1 cellular context compared by ENCODE assay signal in genomic region chr19:58228584-58229254, GRCh38.
A peak's percentile ranks its signal among the peaks of the same experiment; 100 is the strongest.
TF ChIP-seq lines count a peak whose summit lies in the region.

Gene ZNF544, plus strand, starts transcription at chr19:58228914. Its CDS starts 15,110 bp downstream, at chr19:58244024.

TF ChIP-seq in K562, 482 proteins besides CTCF, POLR2A, EP300 and RAD21 (continued from another document and continues in another):
- TF ChIP-seq ARID3B (CRISPR knock-in tag; IDR thresholded peaks at IDR 0.05; ENCODE audit: borderline replicate concordance) (no peak), ERF (CRISPR knock-in tag; IDR thresholded peaks at IDR 0.05) (0 out of 2 replicates have a peak, but pooled peaks have one; percentile 33), GTF3C2 (IDR thresholded peaks at IDR 0.05; ENCODE audit: borderline replicate concordance, extremely low read depth, insufficient read length) (no peak), TAL1 (IDR thresholded peaks at IDR 0.05) (no peak), RAD51 (IDR thresholded peaks at IDR 0.05; ENCODE audit: borderline replicate concordance, low read depth) (no peak), HES1 (IDR thresholded peaks at IDR 0.05; ENCODE audit: low read depth) (no peak), NFE2L1 (tag; IDR thresholded peaks at IDR 0.05; ENCODE audit: borderline replicate concordance, low read depth) (no peak), CEBPG (CRISPR knock-in tag; IDR thresholded peaks at IDR 0.05) (no peak; the same call in 1 of the 2 replicates), CEBPG (tag; conservative IDR thresholded peaks at IDR 0.05 in 1 of 2, IDR thresholded peaks at IDR 0.05 in 1 of 2) (no peak), GATA2 (CRISPR knock-in tag; IDR thresholded peaks at IDR 0.05) (no peak), ZZZ3 (IDR thresholded peaks at IDR 0.05) (0 out of 2 replicates have a peak, but pooled peaks have one; percentile 37), NFRKB (IDR thresholded peaks at IDR 0.05; ENCODE audit: low read depth) (peak; percentile 81; the same call in 1 of the 2 replicates), CCNT2 (IDR thresholded peaks at IDR 0.05; ENCODE audit: borderline replicate concordance, extremely low read depth, insufficient read length, low read depth, low read length) (no peak), MXD1 (CRISPR knock-in tag; IDR thresholded peaks at IDR 0.05; ENCODE audit: borderline replicate concordance, poor library complexity, severe bottlenecking) (no peak), CREM (IDR thresholded peaks at IDR 0.05; ENCODE audit: low read depth) (no peak), ZNF217 (CRISPR knock-in tag; IDR thresholded peaks at IDR 0.05) (no peak), CBX2 (IDR thresholded peaks at IDR 0.05; ENCODE audit: insufficient read depth, low read length, poor library complexity, severe bottlenecking) (no peak), XRCC5 (IDR thresholded peaks at IDR 0.05; ENCODE audit: low read depth, low read length) (no peak), KDM4B (IDR thresholded peaks at IDR 0.05; ENCODE audit: borderline replicate concordance in 2 of 2, low read depth in 1 of 2) (no peak), MCM2 (IDR thresholded peaks at IDR 0.05; ENCODE audit: low read depth) (no peak), CHD1 (IDR thresholded peaks at IDR 0.05; ENCODE audit: low read length) (no peak), FOXP1 (CRISPR knock-in tag; IDR thresholded peaks at IDR 0.05) (peak; percentile 49; the same call in 1 of the 2 replicates), TRIM24 (IDR thresholded peaks at IDR 0.05) (0 out of 4 replicates have a peak, but pooled peaks of 1 of the 2 experiments have one; percentile 12), CHD2 (IDR thresholded peaks at IDR 0.05; ENCODE audit: low read depth, low read length) (no peak), POLR3G (IDR thresholded peaks at IDR 0.05; ENCODE audit: extremely low read depth, insufficient read length, insufficient replicate concordance) (no peak), SOX6 (IDR thresholded peaks at IDR 0.05) (no peak), ZNF764 (CRISPR knock-in tag; IDR thresholded peaks at IDR 0.05; ENCODE audit: low read depth) (no peak), ZNF274 (IDR thresholded peaks at IDR 0.05; ENCODE audit: borderline replicate concordance, low read depth, low read length) (no peak), BRD4 (IDR thresholded peaks at IDR 0.05) (peak; percentile 80; the same call in 1 of the 2 replicates), FOXJ3 (CRISPR knock-in tag; IDR thresholded peaks at IDR 0.05) (no peak), SRF (CRISPR knock-in tag; IDR thresholded peaks at IDR 0.05) (no peak), ZFP91 (CRISPR knock-in tag; IDR thresholded peaks at IDR 0.05) (no peak), DACH1 (IDR thresholded peaks at IDR 0.05; ENCODE audit: partially characterized antibody) (no peak), ZNF586 (CRISPR knock-in tag; conservative IDR thresholded peaks at IDR 0.05) (no peak), COPS2 (conservative IDR thresholded peaks at IDR 0.05) (no peak), ZNF551 (CRISPR knock-in tag; IDR thresholded peaks at IDR 0.05) (no peak), ZNF584 (CRISPR knock-in tag; IDR thresholded peaks at IDR 0.05; ENCODE audit: low read depth) (no peak)
- TF ChIP-seq, protein P1, sequence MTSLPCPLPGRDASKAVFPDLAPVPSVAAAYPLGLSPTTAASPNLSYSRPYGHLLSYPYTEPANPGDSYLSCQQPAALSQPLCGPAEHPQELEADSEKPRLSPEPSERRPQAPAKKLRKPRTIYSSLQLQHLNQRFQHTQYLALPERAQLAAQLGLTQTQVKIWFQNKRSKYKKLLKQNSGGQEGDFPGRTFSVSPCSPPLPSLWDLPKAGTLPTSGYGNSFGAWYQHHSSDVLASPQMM (CRISPR knock-in tag; IDR thresholded peaks at IDR 0.05): no peak
- TF ChIP-seq, protein P2, sequence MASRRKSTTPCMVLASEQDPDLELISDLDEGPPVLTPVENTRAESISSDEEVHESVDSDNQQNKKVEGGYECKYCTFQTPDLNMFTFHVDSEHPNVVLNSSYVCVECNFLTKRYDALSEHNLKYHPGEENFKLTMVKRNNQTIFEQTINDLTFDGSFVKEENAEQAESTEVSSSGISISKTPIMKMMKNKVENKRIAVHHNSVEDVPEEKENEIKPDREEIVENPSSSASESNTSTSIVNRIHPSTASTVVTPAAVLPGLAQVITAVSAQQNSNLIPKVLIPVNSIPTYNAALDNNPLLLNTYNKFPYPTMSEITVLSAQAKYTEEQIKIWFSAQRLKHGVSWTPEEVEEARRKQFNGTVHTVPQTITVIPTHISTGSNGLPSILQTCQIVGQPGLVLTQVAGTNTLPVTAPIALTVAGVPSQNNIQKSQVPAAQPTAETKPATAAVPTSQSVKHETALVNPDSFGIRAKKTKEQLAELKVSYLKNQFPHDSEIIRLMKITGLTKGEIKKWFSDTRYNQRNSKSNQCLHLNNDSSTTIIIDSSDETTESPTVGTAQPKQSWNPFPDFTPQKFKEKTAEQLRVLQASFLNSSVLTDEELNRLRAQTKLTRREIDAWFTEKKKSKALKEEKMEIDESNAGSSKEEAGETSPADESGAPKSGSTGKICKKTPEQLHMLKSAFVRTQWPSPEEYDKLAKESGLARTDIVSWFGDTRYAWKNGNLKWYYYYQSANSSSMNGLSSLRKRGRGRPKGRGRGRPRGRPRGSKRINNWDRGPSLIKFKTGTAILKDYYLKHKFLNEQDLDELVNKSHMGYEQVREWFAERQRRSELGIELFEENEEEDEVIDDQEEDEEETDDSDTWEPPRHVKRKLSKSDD (conservative IDR thresholded peaks at IDR 0.05; ENCODE audit: low read length): no peak
- TF ChIP-seq, protein P3, sequence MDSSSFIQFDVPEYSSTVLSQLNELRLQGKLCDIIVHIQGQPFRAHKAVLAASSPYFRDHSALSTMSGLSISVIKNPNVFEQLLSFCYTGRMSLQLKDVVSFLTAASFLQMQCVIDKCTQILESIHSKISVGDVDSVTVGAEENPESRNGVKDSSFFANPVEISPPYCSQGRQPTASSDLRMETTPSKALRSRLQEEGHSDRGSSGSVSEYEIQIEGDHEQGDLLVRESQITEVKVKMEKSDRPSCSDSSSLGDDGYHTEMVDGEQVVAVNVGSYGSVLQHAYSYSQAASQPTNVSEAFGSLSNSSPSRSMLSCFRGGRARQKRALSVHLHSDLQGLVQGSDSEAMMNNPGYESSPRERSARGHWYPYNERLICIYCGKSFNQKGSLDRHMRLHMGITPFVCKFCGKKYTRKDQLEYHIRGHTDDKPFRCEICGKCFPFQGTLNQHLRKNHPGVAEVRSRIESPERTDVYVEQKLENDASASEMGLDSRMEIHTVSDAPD (CRISPR knock-in tag; IDR thresholded peaks at IDR 0.05): no peak
- TF ChIP-seq, protein P4, sequence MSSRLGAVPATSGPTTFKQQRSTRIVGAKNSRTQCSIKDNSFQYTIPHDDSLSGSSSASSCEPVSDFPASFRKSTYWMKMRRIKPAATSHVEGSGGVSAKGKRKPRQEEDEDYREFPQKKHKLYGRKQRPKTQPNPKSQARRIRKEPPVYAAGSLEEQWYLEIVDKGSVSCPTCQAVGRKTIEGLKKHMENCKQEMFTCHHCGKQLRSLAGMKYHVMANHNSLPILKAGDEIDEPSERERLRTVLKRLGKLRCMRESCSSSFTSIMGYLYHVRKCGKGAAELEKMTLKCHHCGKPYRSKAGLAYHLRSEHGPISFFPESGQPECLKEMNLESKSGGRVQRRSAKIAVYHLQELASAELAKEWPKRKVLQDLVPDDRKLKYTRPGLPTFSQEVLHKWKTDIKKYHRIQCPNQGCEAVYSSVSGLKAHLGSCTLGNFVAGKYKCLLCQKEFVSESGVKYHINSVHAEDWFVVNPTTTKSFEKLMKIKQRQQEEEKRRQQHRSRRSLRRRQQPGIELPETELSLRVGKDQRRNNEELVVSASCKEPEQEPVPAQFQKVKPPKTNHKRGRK (tag; IDR thresholded peaks at IDR 0.05): no peak
- TF ChIP-seq, protein P5, sequence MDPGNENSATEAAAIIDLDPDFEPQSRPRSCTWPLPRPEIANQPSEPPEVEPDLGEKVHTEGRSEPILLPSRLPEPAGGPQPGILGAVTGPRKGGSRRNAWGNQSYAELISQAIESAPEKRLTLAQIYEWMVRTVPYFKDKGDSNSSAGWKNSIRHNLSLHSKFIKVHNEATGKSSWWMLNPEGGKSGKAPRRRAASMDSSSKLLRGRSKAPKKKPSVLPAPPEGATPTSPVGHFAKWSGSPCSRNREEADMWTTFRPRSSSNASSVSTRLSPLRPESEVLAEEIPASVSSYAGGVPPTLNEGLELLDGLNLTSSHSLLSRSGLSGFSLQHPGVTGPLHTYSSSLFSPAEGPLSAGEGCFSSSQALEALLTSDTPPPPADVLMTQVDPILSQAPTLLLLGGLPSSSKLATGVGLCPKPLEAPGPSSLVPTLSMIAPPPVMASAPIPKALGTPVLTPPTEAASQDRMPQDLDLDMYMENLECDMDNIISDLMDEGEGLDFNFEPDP (CRISPR knock-in tag; IDR thresholded peaks at IDR 0.05): no peak
- TF ChIP-seq, protein P6, sequence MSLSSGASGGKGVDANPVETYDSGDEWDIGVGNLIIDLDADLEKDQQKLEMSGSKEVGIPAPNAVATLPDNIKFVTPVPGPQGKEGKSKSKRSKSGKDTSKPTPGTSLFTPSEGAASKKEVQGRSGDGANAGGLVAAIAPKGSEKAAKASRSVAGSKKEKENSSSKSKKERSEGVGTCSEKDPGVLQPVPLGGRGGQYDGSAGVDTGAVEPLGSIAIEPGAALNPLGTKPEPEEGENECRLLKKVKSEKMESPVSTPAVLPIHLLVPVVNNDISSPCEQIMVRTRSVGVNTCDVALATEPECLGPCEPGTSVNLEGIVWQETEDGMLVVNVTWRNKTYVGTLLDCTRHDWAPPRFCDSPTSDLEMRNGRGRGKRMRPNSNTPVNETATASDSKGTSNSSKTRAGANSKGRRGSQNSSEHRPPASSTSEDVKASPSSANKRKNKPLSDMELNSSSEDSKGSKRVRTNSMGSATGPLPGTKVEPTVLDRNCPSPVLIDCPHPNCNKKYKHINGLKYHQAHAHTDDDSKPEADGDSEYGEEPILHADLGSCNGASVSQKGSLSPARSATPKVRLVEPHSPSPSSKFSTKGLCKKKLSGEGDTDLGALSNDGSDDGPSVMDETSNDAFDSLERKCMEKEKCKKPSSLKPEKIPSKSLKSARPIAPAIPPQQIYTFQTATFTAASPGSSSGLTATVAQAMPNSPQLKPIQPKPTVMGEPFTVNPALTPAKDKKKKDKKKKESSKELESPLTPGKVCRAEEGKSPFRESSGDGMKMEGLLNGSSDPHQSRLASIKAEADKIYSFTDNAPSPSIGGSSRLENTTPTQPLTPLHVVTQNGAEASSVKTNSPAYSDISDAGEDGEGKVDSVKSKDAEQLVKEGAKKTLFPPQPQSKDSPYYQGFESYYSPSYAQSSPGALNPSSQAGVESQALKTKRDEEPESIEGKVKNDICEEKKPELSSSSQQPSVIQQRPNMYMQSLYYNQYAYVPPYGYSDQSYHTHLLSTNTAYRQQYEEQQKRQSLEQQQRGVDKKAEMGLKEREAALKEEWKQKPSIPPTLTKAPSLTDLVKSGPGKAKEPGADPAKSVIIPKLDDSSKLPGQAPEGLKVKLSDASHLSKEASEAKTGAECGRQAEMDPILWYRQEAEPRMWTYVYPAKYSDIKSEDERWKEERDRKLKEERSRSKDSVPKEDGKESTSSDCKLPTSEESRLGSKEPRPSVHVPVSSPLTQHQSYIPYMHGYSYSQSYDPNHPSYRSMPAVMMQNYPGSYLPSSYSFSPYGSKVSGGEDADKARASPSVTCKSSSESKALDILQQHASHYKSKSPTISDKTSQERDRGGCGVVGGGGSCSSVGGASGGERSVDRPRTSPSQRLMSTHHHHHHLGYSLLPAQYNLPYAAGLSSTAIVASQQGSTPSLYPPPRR (CRISPR knock-in tag; IDR thresholded peaks at IDR 0.05; ENCODE audit: borderline replicate concordance): no peak
